Comparison of ENCODE assay signal across 8 cellular contexts in the genomic region with DNA sequence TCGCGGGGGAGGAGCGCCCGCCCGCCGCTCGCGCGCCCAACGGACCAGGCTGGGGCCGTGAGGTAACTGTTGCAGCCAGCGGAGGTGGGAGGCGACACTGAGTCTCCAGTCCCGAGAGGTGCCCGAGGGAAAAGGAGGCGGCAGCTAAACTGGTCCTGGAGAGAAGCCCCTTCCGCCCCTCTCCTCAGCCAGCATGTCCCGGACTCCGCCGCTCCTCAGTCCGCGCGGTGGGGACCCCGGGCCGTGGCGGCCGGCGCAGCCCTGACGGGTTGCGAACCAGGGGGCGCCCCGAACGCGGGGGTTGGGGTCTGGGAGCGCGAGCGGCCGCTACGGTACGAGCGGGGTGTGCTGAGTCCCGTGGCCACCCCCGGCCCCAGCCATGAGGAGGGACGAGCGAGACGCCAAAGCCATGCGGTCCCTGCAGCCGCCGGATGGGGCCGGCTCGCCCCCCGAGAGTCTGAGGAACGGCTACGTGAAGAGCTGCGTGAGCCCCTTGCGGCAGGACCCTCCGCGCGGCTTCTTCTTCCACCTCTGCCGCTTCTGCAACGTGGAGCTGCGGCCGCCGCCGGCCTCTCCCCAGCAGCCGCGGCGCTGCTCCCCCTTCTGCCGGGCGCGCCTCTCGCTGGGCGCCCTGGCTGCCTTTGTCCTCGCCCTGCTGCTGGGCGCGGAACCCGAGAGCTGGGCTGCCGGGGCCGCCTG. TPM values are rescaled to one million over a fixed set of nuclear protein-coding genes. Genes with fewer than 3 reads are reported as not detected.
A peak's percentile ranks its signal among the peaks of the same experiment; 100 is the strongest.
DNase-seq lines count a peak whose midpoint lies in the region; ATAC-seq, FAIRE-seq and TF ChIP-seq lines count a peak whose summit lies in the region.

A gene (plus strand): TSS at position 108 of the 699 bp plus-strand sequence. CDS start 272 bp downstream, at position 380.

- WGBS in iPS DF 6.9 (ENCODE audit: insufficient coverage, insufficient read length): no CpG with 5 or more reads among the region's 79 CpGs

- in situ Hi-C loops in gastrocnemius medialis (cut with MboI; ENCODE audit: low sequenced_read_pairs in 4 of 4): no loop called here

- H3K4me3 ChIP-seq in astrocyte (ENCODE audit: insufficient read depth, low read depth, low read length) (peak within 1 kb of the TSS; percentile 70), iPS DF 6.9 (ENCODE audit: low read length) (peak within 1 kb of the TSS; percentile 53), gastrocnemius medialis (peak within 1 kb of the TSS; percentile 61 to 72 (median 66))

- TF ChIP-seq POLR2A in gastrocnemius medialis (IDR thresholded peaks at IDR 0.05): peak in 1 of 2 donors; percentile 12

- H3K27ac ChIP-seq in astrocyte (ENCODE audit: low read depth, low read length): no peak within 1 kb of the TSS
- no peak within 1 kb of the TSS for H3K27ac ChIP-seq in iPS DF 6.9 (ENCODE audit: low read length)
- H3K27ac ChIP-seq in gastrocnemius medialis: no peak within 1 kb of the TSS

- H3K27me3 Mint-ChIP-seq in T-helper 2 cell treated with Interferon-gamma antibody and Interleukin-4, amounts not matched to agents 5 μg/mL and 100 μg/mL, for 36 hours (ENCODE audit: low read depth): no peaks in the 10 kb centered on the region
- H3K27me3 Mint-ChIP-seq in astrocyte (ENCODE audit: low read depth, unreplicated experiment): peaks cover 2% of the 10 kb centered on the region

- ATAC-seq in HG02571 (IDR thresholded peaks at IDR 0.05; ENCODE audit: unreplicated experiment) (peak; percentile 65), gastrocnemius medialis (peak; percentile 61 to 65)

- DNase-seq in NCI-H1092 treated with DMSO at 0.1 percent for 48 hours (lab: John Stamatoyannopoulos, UW) (peak; percentile 76), astrocyte (ENCODE audit: low read depth) (peak; percentile 29), iPS DF 6.9 (ENCODE audit: low read depth, low spot score) (peak; percentile 57), gastrocnemius medialis (peak; percentile 24 to 30), GOT3 (lab: John Stamatoyannopoulos, UW) (no peak)
- DNase-seq in T-helper 2 cell treated with Interferon-gamma antibody and Interleukin-4, amounts not matched to agents 5 μg/mL and 100 μg/mL, for 36 hours (ENCODE audit: low spot score): peak; percentile 80

- H4K20me1 ChIP-seq in astrocyte (ENCODE audit: insufficient read depth, low read length): no peaks in the 10 kb centered on the region

- H3K4me1 ChIP-seq in astrocyte (ENCODE audit: insufficient read depth, low read length) (peaks cover 9% of the 10 kb centered on the region), iPS DF 6.9 (ENCODE audit: control insufficient read depth, insufficient read depth, low read length) (no peaks in the 10 kb centered on the region; the same call in 1 of the 2 replicates), gastrocnemius medialis (no peaks in the 10 kb centered on the region)

- H3K27me3 ChIP-seq in astrocyte (ENCODE audit: insufficient read depth, low read length): peaks cover 10% of the 10 kb centered on the region
- peaks cover 4% of the 10 kb centered on the region; the same call in 1 of the 2 replicates for H3K27me3 ChIP-seq in iPS DF 6.9 (ENCODE audit: control insufficient read depth, insufficient read depth, low read length)
- H3K27me3 ChIP-seq in gastrocnemius medialis: peaks cover 18 to 29% (median 26%) of the 10 kb centered on the region in 3 donors

- no peaks in the 10 kb centered on the region for H3K79me2 ChIP-seq in astrocyte (ENCODE audit: insufficient read depth, low read length)

- peak within 1 kb of the TSS; percentile 81 for H3K27ac Mint-ChIP-seq in T-helper 2 cell treated with Interferon-gamma antibody and Interleukin-4, amounts not matched to agents 5 μg/mL and 100 μg/mL, for 36 hours
- no peak within 1 kb of the TSS for H3K27ac Mint-ChIP-seq in astrocyte (ENCODE audit: unreplicated experiment)

- H3K36me3 ChIP-seq in astrocyte (ENCODE audit: insufficient read depth, low read length) (no peaks in the 10 kb centered on the region), iPS DF 6.9 (ENCODE audit: control insufficient read depth, insufficient read depth, low read length) (no peaks in the 10 kb centered on the region), gastrocnemius medialis (no peaks in the 10 kb centered on the region)

- no peak for FAIRE-seq in astrocyte (lab: Jason Lieb, UNC)

- H3K4me3 Mint-ChIP-seq in T-helper 2 cell treated with Interferon-gamma antibody and Interleukin-4, amounts not matched to agents 5 μg/mL and 100 μg/mL, for 36 hours: peak within 1 kb of the TSS; percentile 88
- H3K4me3 Mint-ChIP-seq in astrocyte (ENCODE audit: unreplicated experiment): peak within 1 kb of the TSS; percentile 88

- intact Hi-C loops in gastrocnemius medialis (cut with DNase I; ENCODE audit: low total_unique reads): loop anchor here (5.0 kb wide), 1 partner anchor 258 kb away; no protein-coding TSS in a partner anchor

- H3K9me3 ChIP-seq in astrocyte (ENCODE audit: insufficient read depth, low read depth, low read length) (no peaks in the 10 kb centered on the region), iPS DF 6.9 (ENCODE audit: control insufficient read depth, insufficient read depth, low read length) (no peaks in the 10 kb centered on the region), gastrocnemius medialis (no peaks in the 10 kb centered on the region)

- H3K9ac ChIP-seq in astrocyte (ENCODE audit: low read length): peak within 1 kb of the TSS; percentile 57

- H3K4me2 ChIP-seq in astrocyte (ENCODE audit: low read length): peak within 1 kb of the TSS; percentile 98

- peak within 1 kb of the TSS; percentile 95 for H2AFZ ChIP-seq in astrocyte (ENCODE audit: low read depth, low read length)

- H3K9me3 Mint-ChIP-seq in T-helper 2 cell treated with Interferon-gamma antibody and Interleukin-4, amounts not matched to agents 5 μg/mL and 100 μg/mL, for 36 hours: no peaks in the 10 kb centered on the region
- H3K9me3 Mint-ChIP-seq in astrocyte (ENCODE audit: unreplicated experiment): no peaks in the 10 kb centered on the region

- H3K4me1 Mint-ChIP-seq in T-helper 2 cell treated with Interferon-gamma antibody and Interleukin-4, amounts not matched to agents 5 μg/mL and 100 μg/mL, for 36 hours (ENCODE audit: low read depth): peaks cover 48% of the 10 kb centered on the region
- H3K4me1 Mint-ChIP-seq in astrocyte (ENCODE audit: low read depth, unreplicated experiment): peaks cover 2% of the 10 kb centered on the region

- TF ChIP-seq CTCF in GM12874 (IDR thresholded peaks at IDR 0.05; ENCODE audit: insufficient read depth, low read depth, low read length) (peak; percentile 14; the same call in 1 of the 2 replicates), astrocyte (IDR thresholded peaks at IDR 0.05; ENCODE audit: insufficient read depth, low read depth, low read length) (no peak), gastrocnemius medialis (IDR thresholded peaks at IDR 0.05 in 4 of 5, conservative IDR thresholded peaks at IDR 0.05 in 1 of 5) (no peak)

- H3K36me3 Mint-ChIP-seq in T-helper 2 cell treated with Interferon-gamma antibody and Interleukin-4, amounts not matched to agents 5 μg/mL and 100 μg/mL, for 36 hours (ENCODE audit: low read depth): peaks cover 53% of the 10 kb centered on the region
- no peaks in the 10 kb centered on the region for H3K36me3 Mint-ChIP-seq in astrocyte (ENCODE audit: low read depth, unreplicated experiment)

RNA-seq across cellular contexts. Expression of the gene that starts here (rescaled TPM):
- 2.1 and 2.9 TPM in 2 replicates for total RNA-seq in astrocyte
- 1 to 10 TPM in 2 of 4 donors, under 1 TPM in 2; 0.39 to 1.1 (median 0.76) TPM for total RNA-seq in gastrocnemius medialis
